In genomic region chr3:125150525-125151436, GRCh38 we compare ENCODE assay signal across 8 cellular contexts.
A peak's percentile ranks its signal among the peaks of the same experiment; 100 is the strongest.
DNase-seq lines count a peak whose midpoint lies in the region; ATAC-seq and TF ChIP-seq lines count a peak whose summit lies in the region.

No MANE protein-coding gene starts in this region.

- no peaks in the 10 kb centered on the region for H3K36me3 ChIP-seq in HAP-1 (replicated peaks)
- H3K36me3 ChIP-seq in Panc1 (ENCODE audit: control insufficient read depth, insufficient read depth, low read length): no peaks in the 10 kb centered on the region
- no peaks in the 10 kb centered on the region for H3K36me3 ChIP-seq in subcutaneous abdominal adipose tissue (ENCODE audit: control insufficient read depth in 5 of 5, insufficient read depth in 5 of 5, low read length in 5 of 5)

- POLR2A ChIA-PET in Panc1 (lab: Charles Lee): no interaction called here

- DNase-seq in CD1c-positive myeloid dendritic cell (ENCODE audit: extremely low spot score) (peak; percentile 69), HAP-1 (ENCODE audit: low spot score in 2 of 2) (peak; percentile 54 to 87), Panc1 (ENCODE audit: low read depth, low spot score) (peak; percentile 77), left kidney (ENCODE audit: low read depth, low spot score) (peak; percentile 70)
- DNase-seq in activated gamma-delta T cell treated with anti-CD3 and anti-CD28 coated beads, Interleukin-2, amount 50 U/mL, for 16 hours (ENCODE audit: low read depth): peak; percentile 40

- H3K4me3 ChIP-seq in HAP-1 (no peak overlapping the region), Panc1 (ENCODE audit: low read depth in 2 of 2, low read length in 2 of 2) (no peak overlapping the region), subcutaneous abdominal adipose tissue (ENCODE audit: low read depth in 1 of 5, low read length in 5 of 5) (peak overlapping the region in 2 of 5 donors; percentile 13 to 37)

- no peak overlapping the region for H3K9ac ChIP-seq in subcutaneous abdominal adipose tissue (ENCODE audit: low read length in 5 of 5)

- CTCF ChIA-PET in Panc1 (lab: Charles Lee): interaction anchor here (0.6 to 1.0 kb wide), 3 partner anchors 13 to 371 kb away, joined by 3 to 8 read pairs (median 6); no protein-coding TSS in a partner anchor

- H3K4me1 ChIP-seq in HAP-1: no peaks in the 10 kb centered on the region
- H3K4me1 ChIP-seq in Panc1 (ENCODE audit: control insufficient read depth, insufficient read depth, low read length): peaks cover 6% of the 10 kb centered on the region
- H3K4me1 ChIP-seq in subcutaneous abdominal adipose tissue (ENCODE audit: control insufficient read depth in 5 of 5, insufficient read depth in 5 of 5, low read length in 5 of 5): peaks cover 4 to 62% (median 49%) of the 10 kb centered on the region in 5 donors

- intact Hi-C loops in Panc1 (cut with micrococcal nuclease; ENCODE audit: unreplicated experiment): loop anchor here (5.0 to 10.0 kb wide), 2 partner anchors 98 to 284 kb away; no protein-coding TSS in a partner anchor

- ATAC-seq in Panc1 (peak; percentile 82), HG03439 (IDR thresholded peaks at IDR 0.05; ENCODE audit: unreplicated experiment) (no peak), GM19397 (IDR thresholded peaks at IDR 0.05; ENCODE audit: unreplicated experiment) (no peak)

- in situ Hi-C loops in HAP-1 (cut with MboI; ENCODE audit: low sequenced_read_pairs) (no loop called here), Panc1 (cut with HindIII; ENCODE audit: low pct_unique_long_range_greater_than_20kb, low sequenced_read_pairs) (no loop called here)

- H3K9me3 ChIP-seq in HAP-1 (no peaks in the 10 kb centered on the region), Panc1 (ENCODE audit: control insufficient read depth, insufficient read depth, low read depth, low read length) (no peaks in the 10 kb centered on the region), subcutaneous abdominal adipose tissue (ENCODE audit: control insufficient read depth in 5 of 5, low read length in 5 of 5) (no peaks in the 10 kb centered on the region)

- no peaks in the 10 kb centered on the region for H3K27me3 ChIP-seq in HAP-1 (ENCODE audit: low read depth)
- H3K27me3 ChIP-seq in Panc1 (ENCODE audit: control insufficient read depth, insufficient read depth, low read length): no peaks in the 10 kb centered on the region
- H3K27me3 ChIP-seq in subcutaneous abdominal adipose tissue (ENCODE audit: control insufficient read depth in 5 of 5, insufficient read depth in 4 of 5, low read length in 5 of 5): no peaks in the 10 kb centered on the region

- BruUV-seq in Panc1 (replicated peaks; lab: Mats Ljungman, UMichigan): no TSS peak

- peak; percentile 92 for TF ChIP-seq CTCF in Panc1 (IDR thresholded peaks at IDR 0.05)

- peak overlapping the region; percentile 67; the same call in 1 of the 2 replicates for H3K27ac ChIP-seq in Panc1 (ENCODE audit: low read length)
- H3K27ac ChIP-seq in subcutaneous abdominal adipose tissue (ENCODE audit: low read depth, low read length): peak overlapping the region; percentile 39
